Comparison of ENCODE assay signal across 1 cellular context in genomic region chr1:99957818-99958217, GRCh38.
TF ChIP-seq lines count a peak whose summit lies in the region.

No MANE protein-coding gene starts in this region.

TF ChIP-seq in WTC11, 78 proteins besides CTCF, POLR2A, EP300 and RAD21 (continued from another document):
- no peak for TF ChIP-seq ZNF425 (CRISPR knock-in tag; conservative IDR thresholded peaks at IDR 0.05)
- no peak for TF ChIP-seq GTF2I (CRISPR knock-in tag; conservative IDR thresholded peaks at IDR 0.05)
- no peak for TF ChIP-seq NR3C1 (CRISPR knock-in tag; conservative IDR thresholded peaks at IDR 0.05; ENCODE audit: low read depth)
- TF ChIP-seq ZNF263 (CRISPR knock-in tag; IDR thresholded peaks at IDR 0.05; ENCODE audit: low read depth), result no peak
- no peak for TF ChIP-seq NFE2L1 (CRISPR knock-in tag; IDR thresholded peaks at IDR 0.05)
- TF ChIP-seq ETV6 (CRISPR knock-in tag; IDR thresholded peaks at IDR 0.05), result no peak
- TF ChIP-seq HMGA2 (CRISPR knock-in tag; IDR thresholded peaks at IDR 0.05), result no peak
- no peak for TF ChIP-seq EMX1 (CRISPR knock-in tag; IDR thresholded peaks at IDR 0.05)
- no peak for TF ChIP-seq FOXJ3 (CRISPR knock-in tag; IDR thresholded peaks at IDR 0.05; ENCODE audit: borderline replicate concordance)
- TF ChIP-seq ATF6 (CRISPR knock-in tag; IDR thresholded peaks at IDR 0.05), result no peak
- no peak for TF ChIP-seq ZNF396 (CRISPR knock-in tag; IDR thresholded peaks at IDR 0.05; ENCODE audit: borderline replicate concordance)
- TF ChIP-seq TCF7 (CRISPR knock-in tag; IDR thresholded peaks at IDR 0.05; ENCODE audit: low read depth), result no peak
